Comparison of ENCODE assay signal across 9 cellular contexts in the genomic region with DNA sequence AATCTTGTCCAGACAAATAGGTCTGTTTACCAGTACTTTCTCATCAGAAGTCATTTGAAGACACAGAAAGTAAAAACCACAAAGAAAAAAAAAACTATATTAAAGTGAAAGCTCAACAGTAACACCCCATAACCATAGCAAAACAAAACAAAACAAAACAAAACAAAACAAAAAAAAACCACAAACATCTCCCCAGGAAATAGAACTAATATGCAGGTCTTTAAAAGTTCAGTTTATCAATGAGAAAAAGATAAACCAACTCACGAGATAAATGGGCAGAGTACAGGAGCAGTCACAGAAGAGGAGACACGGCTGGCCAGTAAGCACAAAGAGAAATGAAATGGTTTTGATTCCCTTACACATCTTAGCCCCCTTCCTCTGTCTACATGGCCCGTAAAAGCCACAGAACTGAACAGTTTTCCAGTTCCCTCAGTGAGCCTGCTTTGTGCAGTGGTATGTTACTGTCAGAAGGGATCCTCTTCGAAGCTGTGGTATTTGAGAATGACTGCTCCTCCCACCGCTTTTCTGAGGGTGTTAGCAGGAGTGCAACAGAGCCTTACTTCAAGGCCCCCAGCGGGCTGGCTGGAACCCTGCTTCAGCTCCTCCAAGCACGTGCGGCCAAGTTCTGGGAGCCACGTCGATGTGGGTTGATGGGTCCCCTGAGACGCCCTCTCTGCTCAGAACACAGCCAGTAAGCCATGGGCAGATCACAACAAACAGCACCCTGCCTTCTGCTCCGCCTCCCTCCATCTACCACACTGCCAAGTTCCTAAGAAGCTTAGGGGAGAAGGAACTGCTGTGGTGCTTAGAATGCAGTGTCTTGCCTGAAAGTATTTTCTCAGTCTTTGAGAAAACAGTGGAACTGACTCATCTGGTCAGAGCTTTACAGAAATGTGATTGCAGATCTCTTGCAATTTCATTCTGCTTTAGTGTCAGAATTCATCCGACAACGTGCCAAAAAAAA. TPM values are rescaled to one million over a fixed set of nuclear protein-coding genes. Genes with fewer than 3 reads are reported as not detected.
A peak's percentile ranks its signal among the peaks of the same experiment; 100 is the strongest.
DNase-seq lines count a peak whose midpoint lies in the region; ATAC-seq, FAIRE-seq and TF ChIP-seq lines count a peak whose summit lies in the region.
"Had no signal": no experiment of that assay in that cellular context is flagged by ENCODE, and none has a peak within 500 bp of the region (broad histone marks: within the 10 kb centered on the region; RNA-seq: fewer than 3 reads in every experiment).

No MANE protein-coding gene starts in this region.

- DNase-seq in ELF-1 (ENCODE audit: low read depth, low spot score) (peak; percentile 82), H54 (ENCODE audit: insufficient read length, low spot score) (peak; percentile 17), NAMALWA (ENCODE audit: low spot score) (peak; percentile 94), activated T-cell treated with anti-CD3 and anti-CD28 coated beads for 48 hours (ENCODE audit: low read depth) (peak; percentile 45), fibroblast of gingiva (ENCODE audit: low read depth) (peak; percentile 98), natural killer cell (peak; percentile 51), upper lobe of left lung (peak; percentile 38 to 43), HuH-7.5 (ENCODE audit: low spot score) (no peak)

- TF ChIP-seq POLR2A in H54 (IDR thresholded peaks at IDR 0.05; ENCODE audit: low read depth, low read length) (no peak), upper lobe of left lung (IDR thresholded peaks at IDR 0.05) (no peak)

- no peaks in the 10 kb centered on the region for H3K27me3 ChIP-seq in upper lobe of left lung

- H3K9me3 ChIP-seq in upper lobe of left lung: no peaks in the 10 kb centered on the region

- intact Hi-C loops in natural killer cell (cut with micrococcal nuclease): loop anchor here (1.0 to 2.0 kb wide), 2 partner anchors 70 to 194 kb away; no protein-coding TSS in a partner anchor

- H3K4me1 ChIP-seq in upper lobe of left lung: peaks cover 26 to 38% (median 34%) of the 10 kb centered on the region in 4 donors

- H3K4me1 Mint-ChIP-seq in natural killer cell: peaks cover 77 to 80% of the 10 kb centered on the region in 2 donors

- ATAC-seq in natural killer cell: peak; percentile 45 to 69 (median 53)
- peak; percentile 84 to 87 for ATAC-seq in upper lobe of left lung (ENCODE audit: low FRiP score in 2 of 2)

- 28 to 38% methylated on average over 13 to 14 of the region's 14 CpGs for WGBS in upper lobe of left lung, 2 donors

- no peaks in the 10 kb centered on the region for H3K27me3 Mint-ChIP-seq in natural killer cell (ENCODE audit: low read depth in 2 of 2)

- peak overlapping the region; percentile 89 for H3K4me3 Mint-ChIP-seq in natural killer cell

- TF ChIP-seq CTCF in natural killer cell (IDR thresholded peaks at IDR 0.05): no peak
- TF ChIP-seq CTCF in upper lobe of left lung (IDR thresholded peaks at IDR 0.05): no peak

- H3K9me3 Mint-ChIP-seq in natural killer cell: no peaks in the 10 kb centered on the region

- no peaks in the 10 kb centered on the region for H3K36me3 Mint-ChIP-seq in natural killer cell

- peak overlapping the region; percentile 94 to 96 for H3K27ac Mint-ChIP-seq in natural killer cell

- FAIRE-seq in H54 (lab: Jason Lieb, UNC): peak; percentile 66

- no peaks in the 10 kb centered on the region for H3K36me3 ChIP-seq in upper lobe of left lung

- H3K4me3 ChIP-seq in upper lobe of left lung: peak overlapping the region in 3 of 4 donors; percentile 10 to 24 (median 13)

- H3K27ac ChIP-seq in upper lobe of left lung: peak overlapping the region; percentile 38 to 78 (median 69)
- H3K27ac ChIP-seq: VCaP had no signal

- no peak for TF ChIP-seq EP300 in upper lobe of left lung (IDR thresholded peaks at IDR 0.05)

RNA-seq across cellular contexts. Expression of gene UST, which starts 14.0 kb away (rescaled TPM):
- total RNA-seq in natural killer cell: 10 to 100 TPM in 2 of 3 donors, 1 to 10 TPM in 1; 6.3 to 11.9 (median 10.6) TPM
- total RNA-seq in upper lobe of left lung: 10 to 100 TPM; 10.2 to 21.6 (median 14.2) TPM
